Comparison of ENCODE assay signal across 12 cellular contexts in genomic region chr2:33785201-33786106, GRCh38.
DNase-seq lines count a peak whose midpoint lies in the region; ATAC-seq and TF ChIP-seq lines count a peak whose summit lies in the region.
"Had no signal": no experiment of that assay in that cellular context is flagged by ENCODE, and none has a peak within 500 bp of the region (broad histone marks: within the 10 kb centered on the region; RNA-seq: fewer than 3 reads in every experiment).

No MANE protein-coding gene starts in this region.

- ATAC-seq in GM18517 (IDR thresholded peaks at IDR 0.05; ENCODE audit: unreplicated experiment) (peak; percentile 95), GM21723 (IDR thresholded peaks at IDR 0.05; ENCODE audit: unreplicated experiment) (peak; percentile 97), HG03432 (IDR thresholded peaks at IDR 0.05; ENCODE audit: unreplicated experiment) (peak; percentile 95), body of pancreas (no peak)

- TF ChIP-seq POLR2A in body of pancreas (IDR thresholded peaks at IDR 0.05) = no peak

- no peaks in the 10 kb centered on the region for H3K4me1 ChIP-seq in body of pancreas

- no peaks in the 10 kb centered on the region for H3K36me3 ChIP-seq in body of pancreas (replicated peaks in 1 of 2; ENCODE audit: insufficient read depth in 1 of 2, low read depth in 2 of 2)

- peak; percentile 12 for DNase-seq in fibroblast of gingiva (ENCODE audit: low read depth)
- no peak for DNase-seq in body of pancreas
- no peak for DNase-seq in stimulated activated CD8-positive, alpha-beta memory T cell treated with anti-CD3 and anti-CD28 coated beads, Interleukin-4, amount 100 ng/mL, for 48 hours
- no peak for DNase-seq in NCI-H2029 (lab: John Stamatoyannopoulos, UW)
- no peak for DNase-seq in stimulated activated naive CD4-positive, alpha-beta T cell treated with Interleukin-2 at 50 U/mL for 16 hours (lab: John Stamatoyannopoulos, UW)
- DNase-seq: anterior cingulate cortex, Calu3, foreskin melanocyte, NCI-H345 had no signal

- no peaks in the 10 kb centered on the region for H3K9me3 ChIP-seq in body of pancreas

- TF ChIP-seq CTCF in body of pancreas (IDR thresholded peaks at IDR 0.05) = no peak

- WGBS in body of pancreas, 2 donors = 62 to 86% methylated on average over 4 of the region's 4 CpGs

- H3K4me3 ChIP-seq in body of pancreas = no peak overlapping the region

- no peaks in the 10 kb centered on the region for H3K27me3 ChIP-seq in body of pancreas

- intact Hi-C loops in body of pancreas (cut with DNase I) = no loop called here

- H3K27ac ChIP-seq in body of pancreas = no peak overlapping the region
